In the genomic region with DNA sequence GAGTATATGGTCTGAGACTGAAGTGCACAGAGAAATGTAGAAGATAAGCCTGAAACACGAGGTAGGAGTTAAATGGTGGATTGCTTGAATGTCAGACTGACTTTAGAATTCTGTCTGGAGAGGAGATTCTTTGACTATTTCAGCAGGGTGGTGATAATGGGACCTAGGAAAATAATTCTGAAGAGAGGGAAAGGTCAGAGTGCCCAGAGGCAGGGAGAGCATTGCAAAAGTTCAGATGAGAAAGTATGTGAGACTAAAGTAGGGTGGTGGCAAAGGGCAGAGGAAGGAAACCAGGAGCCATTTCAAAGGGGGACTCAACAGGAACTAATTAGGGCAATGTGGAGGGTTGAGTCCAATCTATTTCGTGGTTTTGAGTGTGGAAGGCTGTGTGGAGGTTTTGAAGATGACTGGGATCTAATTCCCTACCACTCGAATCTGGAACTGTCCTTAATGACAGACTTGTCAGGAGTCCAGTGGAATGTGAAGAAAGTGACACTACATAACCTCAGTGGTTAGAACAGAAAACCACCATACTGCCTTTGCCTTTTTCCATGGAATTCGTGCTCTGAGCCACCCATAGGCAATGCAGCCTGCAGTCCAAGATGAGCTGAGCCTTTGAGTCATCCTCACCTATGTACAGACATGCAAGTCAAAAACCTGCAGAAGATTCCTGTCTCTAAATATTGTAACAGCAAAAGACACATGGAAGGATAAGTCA, we compare ENCODE assay signal across 17 cellular contexts. TPM values are rescaled to one million over a fixed set of nuclear protein-coding genes. Genes with fewer than 3 reads are reported as not detected.
DNase-seq lines count a peak whose midpoint lies in the region; ATAC-seq and TF ChIP-seq lines count a peak whose summit lies in the region.
"Had no signal": no experiment of that assay in that cellular context is flagged by ENCODE, and none has a peak within 500 bp of the region (broad histone marks: within the 10 kb centered on the region; RNA-seq: fewer than 3 reads in every experiment).

No MANE protein-coding gene starts in this region.

- H3K36me3 Mint-ChIP-seq in CD4-positive, alpha-beta T cell (ENCODE audit: low read depth) = peaks cover 62% of the 10 kb centered on the region
- H3K36me3 Mint-ChIP-seq in memory B cell = peaks cover 23% of the 10 kb centered on the region

- no peaks in the 10 kb centered on the region for H3K9me3 ChIP-seq in CD4-positive, alpha-beta T cell (ENCODE audit: control insufficient read depth, low read length)
- H3K9me3 ChIP-seq in IMR-90 (ENCODE audit: control insufficient read depth, insufficient read depth, low read length) (no peaks in the 10 kb centered on the region), left ventricle myocardium inferior (replicated peaks) (no peaks in the 10 kb centered on the region)

- no peak overlapping the region for H3K56ac ChIP-seq in IMR-90 (ENCODE audit: extremely low read depth, insufficient read depth, low read length)

- H2BK20ac ChIP-seq in IMR-90 (ENCODE audit: low read depth, low read length) = no peak overlapping the region

- H3K27ac ChIP-seq in CD4-positive, alpha-beta T cell (ENCODE audit: low read depth, low read length) = no peak overlapping the region
- no peak overlapping the region for H3K27ac ChIP-seq in IMR-90 (ENCODE audit: insufficient read depth, low read length)
- no peak overlapping the region for H3K27ac ChIP-seq in brain microvascular endothelial cell
- no peak overlapping the region for H3K27ac ChIP-seq in left ventricle myocardium inferior (replicated peaks)

- no peaks in the 10 kb centered on the region for H3K27me3 Mint-ChIP-seq in CD4-positive, alpha-beta T cell
- H3K27me3 Mint-ChIP-seq in memory B cell = no peaks in the 10 kb centered on the region
- H3K27me3 Mint-ChIP-seq: activated B cell treated with CpG ODN at 0.5 μM for 24 hours, type B pancreatic cell had no signal

- H3K4me3 ChIP-seq in IMR-90 (ENCODE audit: insufficient read depth, low read depth, low read length) (no peak overlapping the region), brain microvascular endothelial cell (ENCODE audit: low read depth, low read length) (no peak overlapping the region), left ventricle myocardium inferior (no peak overlapping the region)

- H4K20me1 ChIP-seq in IMR-90 (ENCODE audit: insufficient read depth, low read length) = no peaks in the 10 kb centered on the region

- no peaks in the 10 kb centered on the region for H3K9me3 Mint-ChIP-seq in CD4-positive, alpha-beta T cell
- H3K9me3 Mint-ChIP-seq in memory B cell = no peaks in the 10 kb centered on the region
- H3K9me3 Mint-ChIP-seq: activated B cell treated with CpG ODN at 0.5 μM for 24 hours, type B pancreatic cell had no signal

- H3K4me1 Mint-ChIP-seq in CD4-positive, alpha-beta T cell (ENCODE audit: low read depth) = peaks cover 6% of the 10 kb centered on the region
- H3K4me1 Mint-ChIP-seq in memory B cell = peaks cover 5% of the 10 kb centered on the region

- no peak overlapping the region for H2BK5ac ChIP-seq in IMR-90 (ENCODE audit: low read depth, low read length, poor library complexity, severe bottlenecking)

- BruUV-seq in IMR-90 (replicated peaks; lab: Mats Ljungman, UMichigan) = no TSS peak

- in situ Hi-C loops in IMR-90 (cut with MboI; ENCODE audit: low sequenced_read_pairs) (loop anchor here (10.0 to 25.0 kb wide), 2 partner anchors 543 to 765 kb away; a partner anchor contains a TSS), brain microvascular endothelial cell (cut with HindIII; ENCODE audit: low pct_ligation_motif_present, low sequenced_read_pairs) (no loop called here)

- H3K14ac ChIP-seq in IMR-90 (replicated peaks; ENCODE audit: low read depth, low read length) = no peak overlapping the region

- H3K27ac Mint-ChIP-seq in CD4-positive, alpha-beta T cell = peak overlapping the region; percentile 3
- H3K27ac Mint-ChIP-seq in memory B cell = peak overlapping the region; percentile 43
- H3K27ac Mint-ChIP-seq: activated B cell treated with CpG ODN at 0.5 μM for 24 hours, type B pancreatic cell had no signal

- DNase-seq in CD4-positive, alpha-beta T cell = no peak
- DNase-seq in IMR-90 (peak; percentile 67), brain microvascular endothelial cell (peak; percentile 35), memory B cell (ENCODE audit: low spot score in 2 of 2) (no peak), NOMO-1 treated with dmso at 0.1 percent for 144 hours (lab: John Stamatoyannopoulos, UW; ENCODE audit: unreplicated experiment) (no peak), left ventricle myocardium inferior (no peak), NCI-H1436 treated with DMSO at 0.1 percent for 48 hours (lab: John Stamatoyannopoulos, UW) (no peak), NCI-H1048 (lab: John Stamatoyannopoulos, UW) (no peak)
- DNase-seq: activated B cell treated with CpG ODN at 0.5 μM for 24 hours; activated effector memory CD4-positive, alpha-beta T cell treated with anti-CD3 and anti-CD28 coated beads, Interleukin-2, amount 50 U/mL, for 16 hours; COR-L47; effector CD4-positive, alpha-beta T cell; hypothalamus; NCI-H524; SHP77 treated with DMSO at 0.1 percent for 48 hours had no signal

- H2BK120ac ChIP-seq in IMR-90 (ENCODE audit: low read depth, low read length) = no peak overlapping the region

- no peak overlapping the region for H4K91ac ChIP-seq in IMR-90 (ENCODE audit: insufficient read depth, low read depth, low read length)

- H3K36me3 ChIP-seq in IMR-90 (ENCODE audit: control insufficient read depth, insufficient read depth, low read length) (peaks cover 9% of the 10 kb centered on the region), brain microvascular endothelial cell (replicated peaks) (peaks cover 12% of the 10 kb centered on the region), left ventricle myocardium inferior (peaks cover 41% of the 10 kb centered on the region)

- POLR2A ChIA-PET in CD4-positive, alpha-beta T cell (lab: Charles Lee) = interaction anchor here (2.5 kb wide), 1 partner anchor 16 kb away, joined by 8 read pairs; a partner anchor contains a TSS
- POLR2A ChIA-PET in IMR-90 (lab: Charles Lee; ENCODE audit: unreplicated experiment) = no interaction called here

- dilution Hi-C loops in IMR-90 (cut with HindIII; ENCODE audit: low sequenced_read_pairs, unreplicated experiment) = no loop called here

- H2AFZ ChIP-seq in IMR-90 (replicated peaks; ENCODE audit: low read length, poor library complexity) = no peak overlapping the region

- no peak overlapping the region for H3K4me2 ChIP-seq in IMR-90 (ENCODE audit: low read depth, low read length)

- no peak overlapping the region for H4K5ac ChIP-seq in IMR-90 (ENCODE audit: low read depth, low read length)

- no peaks in the 10 kb centered on the region; a peak in 1 of 4 replicates for H3K79me1 ChIP-seq in IMR-90 (ENCODE audit: low read depth in 1 of 2, low read length in 2 of 2)

- no peak overlapping the region for H3K9ac ChIP-seq in IMR-90 (ENCODE audit: low read depth, low read length)

- no peak overlapping the region for H3K4ac ChIP-seq in IMR-90 (ENCODE audit: low read depth, low read length)

- no peak for TF ChIP-seq CTCF in CD4-positive, alpha-beta T cell (IDR thresholded peaks at IDR 0.05)
- TF ChIP-seq CTCF in IMR-90 (conservative IDR thresholded peaks at IDR 0.05; ENCODE audit: low read depth, low read length) (no peak), brain microvascular endothelial cell (IDR thresholded peaks at IDR 0.05; ENCODE audit: low read depth, low read length, missing control alignments) (no peak), left ventricle myocardium inferior (IDR thresholded peaks at IDR 0.05; ENCODE audit: borderline replicate concordance) (no peak)

- H4K8ac ChIP-seq in IMR-90 (ENCODE audit: low read depth in 2 of 2, low read length in 2 of 2) = no peak overlapping the region

- H3K4me1 ChIP-seq in IMR-90 (ENCODE audit: control insufficient read depth, insufficient read depth, low read length) (peaks cover 2% of the 10 kb centered on the region; the same call in 1 of the 2 replicates), left ventricle myocardium inferior (no peaks in the 10 kb centered on the region)

- H3K23ac ChIP-seq in IMR-90 (ENCODE audit: low read depth, low read length) = no peak overlapping the region

- H3K18ac ChIP-seq in IMR-90 (ENCODE audit: low read depth, low read length) = no peak overlapping the region

- no peak overlapping the region for H2AK9ac ChIP-seq in IMR-90 (replicated peaks; ENCODE audit: low read depth, low read length, poor library complexity)

- no peak for TF ChIP-seq POLR2A in IMR-90 (IDR thresholded peaks at IDR 0.05; ENCODE audit: low read depth, low read length)

- intact Hi-C loops in CD4-positive, alpha-beta T cell (cut with DNase I, micrococcal nuclease) = loop anchor here in 1 of 2 experiments (5.0 kb wide), 1 partner anchor 245 kb away; no protein-coding TSS in a partner anchor
- intact Hi-C loops in IMR-90 (cut with micrococcal nuclease) = no loop called here
- intact Hi-C loops in left ventricle myocardium inferior (cut with micrococcal nuclease) = no loop called here

- CTCF ChIA-PET in CD4-positive, alpha-beta T cell (lab: Charles Lee) = no interaction called here
- CTCF ChIA-PET in IMR-90 (lab: Yijun Ruan, JAX) = no interaction called here

- ATAC-seq in CD4-positive, alpha-beta T cell (ENCODE audit: poor library complexity) = no peak
- ATAC-seq in IMR-90 (ENCODE audit: low read depth) (peak; percentile 65), memory B cell (ENCODE audit: low read depth) (no peak)

- no peaks in the 10 kb centered on the region for H3K9me1 ChIP-seq in IMR-90 (ENCODE audit: insufficient read depth, low read length)

- H3K27me3 ChIP-seq in CD4-positive, alpha-beta T cell (ENCODE audit: control insufficient read depth, insufficient read depth, low read length) = no peaks in the 10 kb centered on the region
- H3K27me3 ChIP-seq in IMR-90 (ENCODE audit: control insufficient read depth, insufficient read depth, low read length) = no peaks in the 10 kb centered on the region
- no peaks in the 10 kb centered on the region for H3K27me3 ChIP-seq in brain microvascular endothelial cell (replicated peaks)
- no peaks in the 10 kb centered on the region for H3K27me3 ChIP-seq in left ventricle myocardium inferior (ENCODE audit: low read depth)

- TF ChIP-seq RAD21 in IMR-90 (IDR thresholded peaks at IDR 0.05; ENCODE audit: low read length) = no peak

- no peak overlapping the region for H3K4me3 Mint-ChIP-seq in CD4-positive, alpha-beta T cell
- H3K4me3 Mint-ChIP-seq in memory B cell = no peak overlapping the region
- H3K4me3 Mint-ChIP-seq: activated B cell treated with CpG ODN at 0.5 μM for 24 hours, type B pancreatic cell had no signal

- H2BK15ac ChIP-seq in IMR-90 (ENCODE audit: low read depth, low read length) = no peak overlapping the region

- no peak overlapping the region for H2AK5ac ChIP-seq in IMR-90 (ENCODE audit: low read depth, low read length)

- WGBS in IMR-90 (ENCODE audit: extremely low coverage in 2 of 2, insufficient read length in 1 of 2), 2 experiments = no CpG with 5 or more reads among the region's 4 CpGs

RNA-seq across cellular contexts. Expression of a gene that starts 16.1 kb away (rescaled TPM):
- total RNA-seq in CD4-positive, alpha-beta T cell = 10 to 100 TPM in 1 of 2 experiments, 1 to 10 TPM in 1; 7.0 to 10.5 TPM
- total RNA-seq in IMR-90 (2012; rRNA removed) (14.5 and 20.3 TPM in 2 replicates), left ventricle myocardium inferior (12.8 TPM)
- 17.9 and 19.4 TPM in 2 replicates for polyA plus RNA-seq in IMR-90 (2012; rRNA removed)
- 14.1 and 20.7 TPM in 2 replicates for polyA plus RNA-seq in IMR-90 (2012; cell fraction: cytosol; rRNA removed)
- polyA plus RNA-seq in IMR-90 (2012; cell fraction: nucleus; rRNA removed; ENCODE audit: low replicate concordance) = 27.3 and 29.1 TPM in 2 replicates

RNA-seq across cellular contexts. Expression of a gene that starts 45.6 kb away (rescaled TPM):
- 1 to 10 TPM; 8.4 to 9.6 TPM for total RNA-seq in CD4-positive, alpha-beta T cell
- total RNA-seq in IMR-90 (2012; rRNA removed) (not detected in 2 replicates), left ventricle myocardium inferior (not detected)
- not detected in 2 replicates for polyA plus RNA-seq in IMR-90 (2012; rRNA removed)
- polyA plus RNA-seq in IMR-90 (2012; cell fraction: cytosol; rRNA removed) = not detected in 2 replicates
- not detected in 2 replicates for polyA plus RNA-seq in IMR-90 (2012; cell fraction: nucleus; rRNA removed; ENCODE audit: low replicate concordance)
- total RNA-seq: pulmonary artery endothelial cell had no signal

RNA-seq across cellular contexts. Expression of a gene that starts 54.6 kb away (rescaled TPM):
- total RNA-seq in CD4-positive, alpha-beta T cell = 100 to 1,000 TPM; 168 to 185 TPM
- total RNA-seq in IMR-90 (2012; rRNA removed) (78.3 and 125 TPM in 2 replicates), left ventricle myocardium inferior (69.9 TPM)
- 67.4 and 75.8 TPM in 2 replicates for polyA plus RNA-seq in IMR-90 (2012; rRNA removed)
- 23.0 and 34.0 TPM in 2 replicates for polyA plus RNA-seq in IMR-90 (2012; cell fraction: cytosol; rRNA removed)
- 10.1 and 120 TPM in 2 replicates for polyA plus RNA-seq in IMR-90 (2012; cell fraction: nucleus; rRNA removed; ENCODE audit: low replicate concordance)

Comparison
In these comparisons a context has a peak if more than half of its experiments do, and no peak if none do; other contexts are left out.
1. DNase-seq: peak in IMR-90 (single experiment) and brain microvascular endothelial cell (single experiment); none in CD4-positive, alpha-beta T cell (0 of 10), memory B cell (0 of 2), NOMO-1 treated with dmso at 0.1 percent for 144 hours (single experiment), left ventricle myocardium inferior (single experiment), NCI-H1436 treated with DMSO at 0.1 percent for 48 hours (single experiment) and NCI-H1048 (single experiment).